Comparison of ENCODE assay signal across 1 cellular context in genomic region chr6:38713812-38714211, GRCh38.
TF ChIP-seq lines count a peak whose summit lies in the region.

No MANE protein-coding gene starts in this region.

TF ChIP-seq in GM12878, 131 proteins besides CTCF, POLR2A, EP300 and RAD21 (continued from another document):
- TF ChIP-seq NKRF (conservative IDR thresholded peaks at IDR 0.05) (no peak), RUNX3 (IDR thresholded peaks at IDR 0.05; ENCODE audit: low read length) (peak; percentile 87), MEF2A (IDR thresholded peaks at IDR 0.05; ENCODE audit: insufficient read depth, low read depth, low read length) (no peak), SREBF2 (IDR thresholded peaks at IDR 0.05; ENCODE audit: low read length) (no peak), SIN3A (IDR thresholded peaks at IDR 0.05; ENCODE audit: low read depth, low read length) (no peak), TBL1XR1 (IDR thresholded peaks at IDR 0.05; ENCODE audit: low read depth, low read length) (no peak), YY1 (IDR thresholded peaks at IDR 0.05; ENCODE audit: low read depth, low read length) (no peak), JUND (IDR thresholded peaks at IDR 0.05; ENCODE audit: low read depth, low read length) (no peak), ESRRA (IDR thresholded peaks at IDR 0.05; ENCODE audit: low read length) (no peak), CBFB (IDR thresholded peaks at IDR 0.05; ENCODE audit: low read depth) (no peak), SPI1 (IDR thresholded peaks at IDR 0.05; ENCODE audit: borderline replicate concordance, insufficient read depth, low read depth, low read length) (peak; percentile 47; the same call in 1 of the 2 replicates), HSF1 (IDR thresholded peaks at IDR 0.05; ENCODE audit: low read depth, low read length) (no peak), CHD1 (IDR thresholded peaks at IDR 0.05; ENCODE audit: low read depth, low read length) (no peak), SUPT20H (IDR thresholded peaks at IDR 0.05; ENCODE audit: borderline replicate concordance, control insufficient read depth, low read depth, low read length) (no peak), BACH1 (IDR thresholded peaks at IDR 0.05; ENCODE audit: borderline replicate concordance) (no peak), BCL11A (IDR thresholded peaks at IDR 0.05; ENCODE audit: low read depth, low read length) (0 out of 2 replicates have a peak, but pooled peaks have one; percentile 24), ZNF24 (IDR thresholded peaks at IDR 0.05) (no peak), HDAC2 (IDR thresholded peaks at IDR 0.05) (no peak), NFIC (IDR thresholded peaks at IDR 0.05; ENCODE audit: low read depth, low read length) (0 out of 2 replicates have a peak, but pooled peaks have one; percentile 26)
- TF ChIP-seq, protein P1, sequence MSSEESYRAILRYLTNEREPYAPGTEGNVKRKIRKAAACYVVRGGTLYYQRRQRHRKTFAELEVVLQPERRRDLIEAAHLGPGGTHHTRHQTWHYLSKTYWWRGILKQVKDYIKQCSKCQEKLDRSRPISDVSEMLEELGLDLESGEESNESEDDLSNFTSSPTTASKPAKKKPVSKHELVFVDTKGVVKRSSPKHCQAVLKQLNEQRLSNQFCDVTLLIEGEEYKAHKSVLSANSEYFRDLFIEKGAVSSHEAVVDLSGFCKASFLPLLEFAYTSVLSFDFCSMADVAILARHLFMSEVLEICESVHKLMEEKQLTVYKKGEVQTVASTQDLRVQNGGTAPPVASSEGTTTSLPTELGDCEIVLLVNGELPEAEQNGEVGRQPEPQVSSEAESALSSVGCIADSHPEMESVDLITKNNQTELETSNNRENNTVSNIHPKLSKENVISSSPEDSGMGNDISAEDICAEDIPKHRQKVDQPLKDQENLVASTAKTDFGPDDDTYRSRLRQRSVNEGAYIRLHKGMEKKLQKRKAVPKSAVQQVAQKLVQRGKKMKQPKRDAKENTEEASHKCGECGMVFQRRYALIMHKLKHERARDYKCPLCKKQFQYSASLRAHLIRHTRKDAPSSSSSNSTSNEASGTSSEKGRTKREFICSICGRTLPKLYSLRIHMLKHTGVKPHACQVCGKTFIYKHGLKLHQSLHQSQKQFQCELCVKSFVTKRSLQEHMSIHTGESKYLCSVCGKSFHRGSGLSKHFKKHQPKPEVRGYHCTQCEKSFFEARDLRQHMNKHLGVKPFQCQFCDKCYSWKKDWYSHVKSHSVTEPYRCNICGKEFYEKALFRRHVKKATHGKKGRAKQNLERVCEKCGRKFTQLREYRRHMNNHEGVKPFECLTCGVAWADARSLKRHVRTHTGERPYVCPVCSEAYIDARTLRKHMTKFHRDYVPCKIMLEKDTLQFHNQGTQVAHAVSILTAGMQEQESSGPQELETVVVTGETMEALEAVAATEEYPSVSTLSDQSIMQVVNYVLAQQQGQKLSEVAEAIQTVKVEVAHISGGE (CRISPR knock-in tag; IDR thresholded peaks at IDR 0.05): no peak
- TF ChIP-seq, protein P2, sequence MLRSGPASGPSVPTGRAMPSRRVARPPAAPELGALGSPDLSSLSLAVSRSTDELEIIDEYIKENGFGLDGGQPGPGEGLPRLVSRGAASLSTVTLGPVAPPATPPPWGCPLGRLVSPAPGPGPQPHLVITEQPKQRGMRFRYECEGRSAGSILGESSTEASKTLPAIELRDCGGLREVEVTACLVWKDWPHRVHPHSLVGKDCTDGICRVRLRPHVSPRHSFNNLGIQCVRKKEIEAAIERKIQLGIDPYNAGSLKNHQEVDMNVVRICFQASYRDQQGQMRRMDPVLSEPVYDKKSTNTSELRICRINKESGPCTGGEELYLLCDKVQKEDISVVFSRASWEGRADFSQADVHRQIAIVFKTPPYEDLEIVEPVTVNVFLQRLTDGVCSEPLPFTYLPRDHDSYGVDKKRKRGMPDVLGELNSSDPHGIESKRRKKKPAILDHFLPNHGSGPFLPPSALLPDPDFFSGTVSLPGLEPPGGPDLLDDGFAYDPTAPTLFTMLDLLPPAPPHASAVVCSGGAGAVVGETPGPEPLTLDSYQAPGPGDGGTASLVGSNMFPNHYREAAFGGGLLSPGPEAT (IDR thresholded peaks at IDR 0.05; ENCODE audit: low read depth): no peak
- TF ChIP-seq, protein P3, sequence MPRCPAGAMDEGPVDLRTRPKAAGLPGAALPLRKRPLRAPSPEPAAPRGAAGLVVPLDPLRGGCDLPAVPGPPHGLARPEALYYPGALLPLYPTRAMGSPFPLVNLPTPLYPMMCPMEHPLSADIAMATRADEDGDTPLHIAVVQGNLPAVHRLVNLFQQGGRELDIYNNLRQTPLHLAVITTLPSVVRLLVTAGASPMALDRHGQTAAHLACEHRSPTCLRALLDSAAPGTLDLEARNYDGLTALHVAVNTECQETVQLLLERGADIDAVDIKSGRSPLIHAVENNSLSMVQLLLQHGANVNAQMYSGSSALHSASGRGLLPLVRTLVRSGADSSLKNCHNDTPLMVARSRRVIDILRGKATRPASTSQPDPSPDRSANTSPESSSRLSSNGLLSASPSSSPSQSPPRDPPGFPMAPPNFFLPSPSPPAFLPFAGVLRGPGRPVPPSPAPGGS (IDR thresholded peaks at IDR 0.05; ENCODE audit: borderline replicate concordance, insufficient read depth, low read depth, low read length, poor library complexity, severe bottlenecking): no peak
TF ChIP-seq in GM12878: peak in this region for 4.
